In the genomic region with DNA sequence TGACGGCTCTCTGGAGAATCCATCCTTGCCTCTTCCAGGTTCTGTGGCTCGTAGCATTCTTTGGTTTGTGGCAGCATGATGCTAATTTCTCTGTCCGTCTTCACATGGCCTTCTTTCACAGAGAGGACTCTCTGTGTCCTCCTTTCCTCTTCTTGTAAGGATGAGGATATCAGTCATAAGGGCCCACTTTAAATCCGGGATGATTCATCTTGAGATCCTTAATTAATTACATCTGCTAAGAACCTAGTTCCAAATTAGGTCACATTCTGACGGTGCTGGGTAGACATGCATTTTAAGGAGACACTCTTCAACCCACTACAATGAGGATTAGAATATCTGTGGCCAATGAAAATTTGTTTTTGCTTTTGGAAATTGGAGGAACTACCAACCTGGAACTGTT, we compare ENCODE assay signal across 23 cellular contexts. TPM values are rescaled to one million over a fixed set of nuclear protein-coding genes. Genes with fewer than 3 reads are reported as not detected.
DNase-seq lines count a peak whose midpoint lies in the region; ATAC-seq and TF ChIP-seq lines count a peak whose summit lies in the region.
"Had no signal": no experiment of that assay in that cellular context is flagged by ENCODE, and none has a peak within 500 bp of the region (broad histone marks: within the 10 kb centered on the region; RNA-seq: fewer than 3 reads in every experiment).

No MANE protein-coding gene starts in this region.

- no peak overlapping the region for H3K4me3 Mint-ChIP-seq in stimulated activated effector memory CD8-positive, alpha-beta T cell treated with anti-CD3 and anti-CD28 coated beads, Interleukin-12 subunit alpha, Interleukin-12 subunit beta, amount 100 ng/mL, for 72 hours
- H3K4me3 Mint-ChIP-seq in activated CD4-positive, alpha-beta T cell treated with anti-CD3 and anti-CD28 coated beads, Interleukin-2, amount 10 ng/mL, durations not matched to agents 7 days and 5 days, result no peak overlapping the region
- H3K4me3 Mint-ChIP-seq in activated T-cell treated with anti-CD3 and anti-CD28 coated beads, Interleukin-2, amount 50 U/mL, for 24 hours, result no peak overlapping the region
- H3K4me3 Mint-ChIP-seq: activated naive CD4-positive, alpha-beta T cell treated with anti-CD3 and anti-CD28 coated beads, Interleukin-2, amount 50 U/mL, for 24 hours; activated T-cell treated with anti-CD3 and anti-CD28 coated beads, Interleukin-2, amount 50 U/mL, for 72 hours; CD4-positive, alpha-beta T cell; memory B cell; naive B cell had no signal

- no peaks in the 10 kb centered on the region for H3K36me3 ChIP-seq in heart right ventricle
- no peaks in the 10 kb centered on the region for H3K36me3 ChIP-seq in OCI-LY3 (replicated peaks; ENCODE audit: low read depth, low read length)
- H3K36me3 ChIP-seq: brain microvascular endothelial cell, right lobe of liver, thoracic aorta had no signal

- H3K4me1 Mint-ChIP-seq in stimulated activated effector memory CD8-positive, alpha-beta T cell treated with anti-CD3 and anti-CD28 coated beads, Interleukin-12 subunit alpha, Interleukin-12 subunit beta, amount 100 ng/mL, for 72 hours, result no peaks in the 10 kb centered on the region
- H3K4me1 Mint-ChIP-seq in activated CD4-positive, alpha-beta T cell treated with anti-CD3 and anti-CD28 coated beads, Interleukin-2, amount 10 ng/mL, durations not matched to agents 7 days and 5 days, result no peaks in the 10 kb centered on the region
- H3K4me1 Mint-ChIP-seq in activated T-cell treated with anti-CD3 and anti-CD28 coated beads, Interleukin-2, amount 50 U/mL, for 24 hours (ENCODE audit: low read depth), result no peaks in the 10 kb centered on the region
- H3K4me1 Mint-ChIP-seq: activated naive CD4-positive, alpha-beta T cell treated with anti-CD3 and anti-CD28 coated beads, Interleukin-2, amount 50 U/mL, for 24 hours; memory B cell had no signal

- POLR2A ChIA-PET in activated CD4-positive, alpha-beta T cell treated with anti-CD3 and anti-CD28 coated beads, Interleukin-2, amount 10 ng/mL, durations not matched to agents 7 days and 5 days (lab: Charles Lee), result no interaction called here

- WGBS in heart right ventricle, 2 donors, result 65 to 70% methylated on average over 5 of the region's 5 CpGs
- whole genome bisulfite sequencing in right cardiac atrium, result 54% methylated on average over 5 of the region's 5 CpGs

- no peaks in the 10 kb centered on the region for H3K36me3 Mint-ChIP-seq in stimulated activated effector memory CD8-positive, alpha-beta T cell treated with anti-CD3 and anti-CD28 coated beads, Interleukin-12 subunit alpha, Interleukin-12 subunit beta, amount 100 ng/mL, for 72 hours
- H3K36me3 Mint-ChIP-seq in activated CD4-positive, alpha-beta T cell treated with anti-CD3 and anti-CD28 coated beads, Interleukin-2, amount 10 ng/mL, durations not matched to agents 7 days and 5 days (ENCODE audit: low read depth), result no peaks in the 10 kb centered on the region
- no peaks in the 10 kb centered on the region for H3K36me3 Mint-ChIP-seq in activated T-cell treated with anti-CD3 and anti-CD28 coated beads, Interleukin-2, amount 50 U/mL, for 24 hours (ENCODE audit: low read depth)
- H3K36me3 Mint-ChIP-seq: activated naive CD4-positive, alpha-beta T cell treated with anti-CD3 and anti-CD28 coated beads, Interleukin-2, amount 50 U/mL, for 24 hours; memory B cell; naive B cell had no signal

- H3K4me3 ChIP-seq in heart right ventricle (no peak overlapping the region), right cardiac atrium (ENCODE audit: low read length) (no peak overlapping the region), OCI-LY3 (ENCODE audit: low read length) (no peak overlapping the region)
- H3K4me3 ChIP-seq: coronary artery, right lobe of liver, thoracic aorta had no signal

- H3K4me2 ChIP-seq in OCI-LY3 (ENCODE audit: low read length), result peak overlapping the region; percentile 29

- no peak overlapping the region for H3K27ac Mint-ChIP-seq in stimulated activated effector memory CD8-positive, alpha-beta T cell treated with anti-CD3 and anti-CD28 coated beads, Interleukin-12 subunit alpha, Interleukin-12 subunit beta, amount 100 ng/mL, for 72 hours
- no peak overlapping the region for H3K27ac Mint-ChIP-seq in activated CD4-positive, alpha-beta T cell treated with anti-CD3 and anti-CD28 coated beads, Interleukin-2, amount 10 ng/mL, durations not matched to agents 7 days and 5 days
- no peak overlapping the region for H3K27ac Mint-ChIP-seq in activated T-cell treated with anti-CD3 and anti-CD28 coated beads, Interleukin-2, amount 50 U/mL, for 24 hours
- H3K27ac Mint-ChIP-seq: activated naive CD4-positive, alpha-beta T cell treated with anti-CD3 and anti-CD28 coated beads, Interleukin-2, amount 50 U/mL, for 24 hours; activated T-cell treated with anti-CD3 and anti-CD28 coated beads, Interleukin-2, amount 50 U/mL, for 72 hours; CD4-positive, alpha-beta T cell; memory B cell; naive B cell had no signal

- TF ChIP-seq CTCF in heart right ventricle (IDR thresholded peaks at IDR 0.05), result no peak
- TF ChIP-seq CTCF in OCI-LY3 (IDR thresholded peaks at IDR 0.05; ENCODE audit: low read depth, low read length), result no peak

- H3K27ac ChIP-seq in heart right ventricle, result peak overlapping the region in 2 of 10 donors; percentile 40 to 44
- no peak overlapping the region for H3K27ac ChIP-seq in right cardiac atrium (ENCODE audit: low read length)
- H3K27ac ChIP-seq in OCI-LY3 (ENCODE audit: low read length), result no peak overlapping the region
- H3K27ac ChIP-seq: brain microvascular endothelial cell, coronary artery, right lobe of liver, RWPE1, thoracic aorta had no signal

- no peaks in the 10 kb centered on the region for H3K79me2 ChIP-seq in OCI-LY3 (ENCODE audit: low read length)

- H3K9me3 Mint-ChIP-seq in stimulated activated effector memory CD8-positive, alpha-beta T cell treated with anti-CD3 and anti-CD28 coated beads, Interleukin-12 subunit alpha, Interleukin-12 subunit beta, amount 100 ng/mL, for 72 hours, result no peaks in the 10 kb centered on the region
- no peaks in the 10 kb centered on the region for H3K9me3 Mint-ChIP-seq in activated CD4-positive, alpha-beta T cell treated with anti-CD3 and anti-CD28 coated beads, Interleukin-2, amount 10 ng/mL, durations not matched to agents 7 days and 5 days
- no peaks in the 10 kb centered on the region for H3K9me3 Mint-ChIP-seq in activated T-cell treated with anti-CD3 and anti-CD28 coated beads, Interleukin-2, amount 50 U/mL, for 24 hours
- H3K9me3 Mint-ChIP-seq: activated naive CD4-positive, alpha-beta T cell treated with anti-CD3 and anti-CD28 coated beads, Interleukin-2, amount 50 U/mL, for 24 hours; activated T-cell treated with anti-CD3 and anti-CD28 coated beads, Interleukin-2, amount 50 U/mL, for 72 hours; CD4-positive, alpha-beta T cell; memory B cell had no signal

- ATAC-seq in heart right ventricle (peak in 5 of 8 donors; percentile 24 to 76 (median 33)), right cardiac atrium (no peak)
- ATAC-seq in stimulated activated effector memory CD8-positive, alpha-beta T cell treated with anti-CD3 and anti-CD28 coated beads, Interleukin-12 subunit alpha, Interleukin-12 subunit beta, amount 100 ng/mL, for 72 hours, result peak; percentile 24
- ATAC-seq: activated T-cell treated with anti-CD3 and anti-CD28 coated beads, Interleukin-2, amount 50 U/mL, for 72 hours; right lobe of liver had no signal

- H3K27me3 ChIP-seq in heart right ventricle (peaks cover 0 to 8% (median 0%) of the 10 kb centered on the region in 7 donors), right cardiac atrium (ENCODE audit: control insufficient read depth, insufficient read depth) (no peaks in the 10 kb centered on the region), OCI-LY3 (ENCODE audit: low read depth, low read length) (peaks cover 25% of the 10 kb centered on the region)
- H3K27me3 ChIP-seq: brain microvascular endothelial cell, right lobe of liver had no signal

- intact Hi-C loops in heart right ventricle (cut with DNase I), result no loop called here
- intact Hi-C loops in right cardiac atrium (cut with DNase I), result no loop called here

- no peak overlapping the region for H3K9ac ChIP-seq in OCI-LY3 (ENCODE audit: low read length)

- no peak for DNase-seq in heart right ventricle
- DNase-seq in right cardiac atrium, result no peak
- DNase-seq in fibroblast of gingiva (ENCODE audit: low read depth), result peak; percentile 87
- no peak for DNase-seq in stimulated activated effector memory CD8-positive, alpha-beta T cell treated with anti-CD3 and anti-CD28 coated beads, Interleukin-12 subunit alpha, Interleukin-12 subunit beta, amount 100 ng/mL, for 72 hours (ENCODE audit: low spot score in 2 of 2)
- no peak for DNase-seq in activated CD4-positive, alpha-beta T cell treated with anti-CD3 and anti-CD28 coated beads, Interleukin-2, amount 10 ng/mL, durations not matched to agents 7 days and 5 days
- DNase-seq in activated T-cell treated with anti-CD3 and anti-CD28 coated beads, Interleukin-2, amount 50 U/mL, for 24 hours, result no peak
- DNase-seq in DMS53 (lab: John Stamatoyannopoulos, UW), result no peak
- DNase-seq: activated CD4-positive, CD25-positive, alpha-beta regulatory T cell treated with anti-CD3 and anti-CD28 coated beads, Interleukin-2, amount 50 U/mL, for 72 hours; activated CD8-positive, alpha-beta memory T cell treated with anti-CD3 and anti-CD28 coated beads for 24 hours; activated T-cell treated with anti-CD3 and anti-CD28 coated beads, Interleukin-2, amount 50 U/mL, for 72 hours; brain microvascular endothelial cell; CD4-positive, alpha-beta T cell; naive B cell; NCI-H2029; NCI-H446; right lobe of liver; T1000 had no signal

- no peaks in the 10 kb centered on the region for H4K20me1 ChIP-seq in OCI-LY3 (ENCODE audit: insufficient read depth, low read length)

- H3K4me1 ChIP-seq in heart right ventricle (peaks cover 0 to 4% (median 0%) of the 10 kb centered on the region in 9 donors), right cardiac atrium (ENCODE audit: control insufficient read depth, insufficient read depth, low read length) (no peaks in the 10 kb centered on the region), OCI-LY3 (ENCODE audit: low read length) (peaks cover 15% of the 10 kb centered on the region)
- H3K4me1 ChIP-seq: right lobe of liver had no signal

- no peak overlapping the region for H2AFZ ChIP-seq in OCI-LY3 (ENCODE audit: low read depth, low read length)

- H3K27me3 Mint-ChIP-seq in activated CD4-positive, alpha-beta T cell treated with anti-CD3 and anti-CD28 coated beads, Interleukin-2, amount 10 ng/mL, durations not matched to agents 7 days and 5 days, result peaks cover 3% of the 10 kb centered on the region
- peaks cover 8% of the 10 kb centered on the region for H3K27me3 Mint-ChIP-seq in activated T-cell treated with anti-CD3 and anti-CD28 coated beads, Interleukin-2, amount 50 U/mL, for 24 hours

- CTCF ChIA-PET in activated CD4-positive, alpha-beta T cell treated with anti-CD3 and anti-CD28 coated beads, Interleukin-2, amount 10 ng/mL, durations not matched to agents 7 days and 5 days (lab: Charles Lee), result no interaction called here

- no peaks in the 10 kb centered on the region for H3K9me3 ChIP-seq in heart right ventricle
- no peaks in the 10 kb centered on the region for H3K9me3 ChIP-seq in right cardiac atrium (ENCODE audit: control insufficient read depth, low read length)
- H3K9me3 ChIP-seq in OCI-LY3 (ENCODE audit: insufficient read depth, low read length), result no peaks in the 10 kb centered on the region
- H3K9me3 ChIP-seq: right lobe of liver, thoracic aorta had no signal

RNA-seq across cellular contexts. Expression of gene GXYLT2, which starts 15.7 kb away (rescaled TPM):
- total RNA-seq in heart right ventricle (10 to 100 TPM; 10.3 to 26.7 (median 14.6) TPM), right cardiac atrium (10 to 100 TPM; 34.8 to 50.7 (median 38.4) TPM)
- polyA plus RNA-seq in heart right ventricle (1 to 10 TPM; 1.5 to 2.2 TPM), right cardiac atrium (12.5 TPM)
- not detected for total RNA-seq in activated CD4-positive, alpha-beta T cell treated with anti-CD3 and anti-CD28 coated beads, Interleukin-2, amount 10 ng/mL, durations not matched to agents 7 days and 5 days

RNA-seq across cellular contexts. Expression of gene SHQ1, which starts 23.9 kb away (rescaled TPM):
- total RNA-seq in heart right ventricle (10 to 100 TPM; 13.9 to 24.0 (median 19.7) TPM), right cardiac atrium (10 to 100 TPM; 21.0 to 27.1 (median 22.8) TPM)
- polyA plus RNA-seq in heart right ventricle (10 to 100 TPM in 1 of 2 donors, 1 to 10 TPM in 1; 8.0 to 14.3 TPM), right cardiac atrium (10.7 TPM)
- total RNA-seq in activated CD4-positive, alpha-beta T cell treated with anti-CD3 and anti-CD28 coated beads, Interleukin-2, amount 10 ng/mL, durations not matched to agents 7 days and 5 days, result 10 to 100 TPM; 22.1 to 24.2 TPM

Comparison
In these comparisons a context has a peak if more than half of its experiments do, and no peak if none do; other contexts are left out.
1. ATAC-seq: peak in heart right ventricle (5 of 8) and stimulated activated effector memory CD8-positive, alpha-beta T cell treated with anti-CD3 and anti-CD28 coated beads, Interleukin-12 subunit alpha, Interleukin-12 subunit beta, amount 100 ng/mL, for 72 hours (single experiment); none in right cardiac atrium (0 of 2).
2. RNA of gene GXYLT2, which starts 15.7 kb away (total RNA-seq): 34.8 to 50.7 TPM in right cardiac atrium and 10.3 to 26.7 TPM in heart right ventricle; not detected in activated CD4-positive, alpha-beta T cell treated with anti-CD3 and anti-CD28 coated beads, Interleukin-2, amount 10 ng/mL, durations not matched to agents 7 days and 5 days; every median in the first group is over 10 times any median in the second.